1 cellular context compared by ENCODE assay signal in the genomic region with DNA sequence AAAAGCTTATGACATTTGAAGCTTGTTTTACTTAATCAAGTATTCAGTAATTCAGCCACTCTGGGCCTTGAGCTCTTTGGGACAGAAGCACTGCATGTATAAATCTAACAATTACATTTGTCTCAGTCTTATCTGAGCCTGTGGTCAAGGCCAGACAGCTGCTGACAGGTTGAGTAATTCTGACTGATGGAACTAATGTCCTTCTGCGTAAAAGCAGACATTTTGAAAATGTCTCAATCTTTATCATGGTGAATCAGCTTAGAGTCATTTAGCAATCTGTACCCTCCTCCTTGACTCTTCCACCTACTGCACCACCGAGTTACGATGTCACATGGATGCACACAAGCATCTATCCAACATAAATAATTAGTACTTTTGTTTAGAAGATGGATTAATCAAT.
TF ChIP-seq lines count a peak whose summit lies in the region.

No MANE protein-coding gene starts in this region.

TF ChIP-seq in K562, 482 proteins besides CTCF, POLR2A, EP300 and RAD21 (continued from another document and continues in another):
- TF ChIP-seq, protein P1, sequence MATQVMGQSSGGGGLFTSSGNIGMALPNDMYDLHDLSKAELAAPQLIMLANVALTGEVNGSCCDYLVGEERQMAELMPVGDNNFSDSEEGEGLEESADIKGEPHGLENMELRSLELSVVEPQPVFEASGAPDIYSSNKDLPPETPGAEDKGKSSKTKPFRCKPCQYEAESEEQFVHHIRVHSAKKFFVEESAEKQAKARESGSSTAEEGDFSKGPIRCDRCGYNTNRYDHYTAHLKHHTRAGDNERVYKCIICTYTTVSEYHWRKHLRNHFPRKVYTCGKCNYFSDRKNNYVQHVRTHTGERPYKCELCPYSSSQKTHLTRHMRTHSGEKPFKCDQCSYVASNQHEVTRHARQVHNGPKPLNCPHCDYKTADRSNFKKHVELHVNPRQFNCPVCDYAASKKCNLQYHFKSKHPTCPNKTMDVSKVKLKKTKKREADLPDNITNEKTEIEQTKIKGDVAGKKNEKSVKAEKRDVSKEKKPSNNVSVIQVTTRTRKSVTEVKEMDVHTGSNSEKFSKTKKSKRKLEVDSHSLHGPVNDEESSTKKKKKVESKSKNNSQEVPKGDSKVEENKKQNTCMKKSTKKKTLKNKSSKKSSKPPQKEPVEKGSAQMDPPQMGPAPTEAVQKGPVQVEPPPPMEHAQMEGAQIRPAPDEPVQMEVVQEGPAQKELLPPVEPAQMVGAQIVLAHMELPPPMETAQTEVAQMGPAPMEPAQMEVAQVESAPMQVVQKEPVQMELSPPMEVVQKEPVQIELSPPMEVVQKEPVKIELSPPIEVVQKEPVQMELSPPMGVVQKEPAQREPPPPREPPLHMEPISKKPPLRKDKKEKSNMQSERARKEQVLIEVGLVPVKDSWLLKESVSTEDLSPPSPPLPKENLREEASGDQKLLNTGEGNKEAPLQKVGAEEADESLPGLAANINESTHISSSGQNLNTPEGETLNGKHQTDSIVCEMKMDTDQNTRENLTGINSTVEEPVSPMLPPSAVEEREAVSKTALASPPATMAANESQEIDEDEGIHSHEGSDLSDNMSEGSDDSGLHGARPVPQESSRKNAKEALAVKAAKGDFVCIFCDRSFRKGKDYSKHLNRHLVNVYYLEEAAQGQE (CRISPR knock-in tag; IDR thresholded peaks at IDR 0.05; ENCODE audit: low read depth): no peak
- TF ChIP-seq ETV6 (IDR thresholded peaks at IDR 0.05; ENCODE audit: borderline replicate concordance in 1 of 2, low read depth in 2 of 2, low read length in 1 of 2) (peak in 1 of 2 experiments; percentile 81; a peak in 1 of 4 replicates), ETV6 (CRISPR knock-in tag; IDR thresholded peaks at IDR 0.05; ENCODE audit: borderline replicate concordance) (no peak), CBX8 (IDR thresholded peaks at IDR 0.05; ENCODE audit: borderline replicate concordance, extremely low read depth, low read depth, low read length, poor library complexity, severe bottlenecking) (no peak), ZNF766 (CRISPR knock-in tag; conservative IDR thresholded peaks at IDR 0.05) (peak; percentile 95), ZNF79 (CRISPR knock-in tag; IDR thresholded peaks at IDR 0.05; ENCODE audit: low read depth) (peak; percentile 69; the same call in 1 of the 2 replicates), ZNF644 (tag; IDR thresholded peaks at IDR 0.05; ENCODE audit: low read depth) (peak; percentile 96), ARNT (IDR thresholded peaks at IDR 0.05) (peak; percentile 91 to 98; a peak in 3 of 4 replicates), ZNF12 (CRISPR knock-in tag; IDR thresholded peaks at IDR 0.05) (no peak), ZNF589 (CRISPR knock-in tag; IDR thresholded peaks at IDR 0.05; ENCODE audit: low read depth) (peak; percentile 98), OTX1 (CRISPR knock-in tag; IDR thresholded peaks at IDR 0.05) (peak; percentile 87), ZNF224 (CRISPR knock-in tag; IDR thresholded peaks at IDR 0.05) (no peak), LEF1 (IDR thresholded peaks at IDR 0.05) (peak; percentile 99), ZNF146 (CRISPR knock-in tag; IDR thresholded peaks at IDR 0.05; ENCODE audit: unreplicated experiment) (no peak), TARDBP (IDR thresholded peaks at IDR 0.05) (peak; percentile 98), GATA2 (CRISPR knock-in tag; IDR thresholded peaks at IDR 0.05) (peak; percentile 96), MBD2 (IDR thresholded peaks at IDR 0.05; ENCODE audit: borderline replicate concordance, low read depth) (peak; percentile 75; the same call in 1 of the 2 replicates), XRCC4 (IDR thresholded peaks at IDR 0.05; ENCODE audit: extremely low read depth, insufficient read depth, insufficient read length) (no peak), LCOR (CRISPR knock-in tag; IDR thresholded peaks at IDR 0.05) (peak; percentile 88; the same call in 1 of the 2 replicates), CREM (IDR thresholded peaks at IDR 0.05; ENCODE audit: low read depth) (peak; percentile 95), CBX3 (IDR thresholded peaks at IDR 0.05; ENCODE audit: borderline replicate concordance in 1 of 2, low read length in 2 of 2) (peak in 1 of 2 experiments; percentile 94; a peak in 2 of 3 replicates), RBM17 (IDR thresholded peaks at IDR 0.05; ENCODE audit: borderline replicate concordance, low read depth, low read length) (no peak), PTTG1 (tag; IDR thresholded peaks at IDR 0.05; ENCODE audit: low read depth) (0 out of 2 replicates have a peak, but pooled peaks have one; percentile 41), FOSL1 (tag; conservative IDR thresholded peaks at IDR 0.05) (peak; percentile 98), NFIC (IDR thresholded peaks at IDR 0.05) (peak; percentile 91), MIER1 (IDR thresholded peaks at IDR 0.05; ENCODE audit: low read depth) (no peak), ZNF707 (CRISPR knock-in tag; conservative IDR thresholded peaks at IDR 0.05) (no peak), ZNF444 (CRISPR knock-in tag; IDR thresholded peaks at IDR 0.05) (peak; percentile 60; the same call in 1 of the 2 replicates), ZNF384 (IDR thresholded peaks at IDR 0.05; ENCODE audit: low read depth, low read length) (peak; percentile 5; the same call in 1 of the 2 replicates)
- TF ChIP-seq, protein P2, sequence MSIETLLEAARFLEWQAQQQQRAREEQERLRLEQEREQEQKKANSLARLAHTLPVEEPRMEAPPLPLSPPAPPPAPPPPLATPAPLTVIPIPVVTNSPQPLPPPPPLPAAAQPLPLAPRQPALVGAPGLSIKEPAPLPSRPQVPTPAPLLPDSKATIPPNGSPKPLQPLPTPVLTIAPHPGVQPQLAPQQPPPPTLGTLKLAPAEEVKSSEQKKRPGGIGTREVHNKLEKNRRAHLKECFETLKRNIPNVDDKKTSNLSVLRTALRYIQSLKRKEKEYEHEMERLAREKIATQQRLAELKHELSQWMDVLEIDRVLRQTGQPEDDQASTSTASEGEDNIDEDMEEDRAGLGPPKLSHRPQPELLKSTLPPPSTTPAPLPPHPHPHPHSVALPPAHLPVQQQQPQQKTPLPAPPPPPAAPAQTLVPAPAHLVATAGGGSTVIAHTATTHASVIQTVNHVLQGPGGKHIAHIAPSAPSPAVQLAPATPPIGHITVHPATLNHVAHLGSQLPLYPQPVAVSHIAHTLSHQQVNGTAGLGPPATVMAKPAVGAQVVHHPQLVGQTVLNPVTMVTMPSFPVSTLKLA (conservative IDR thresholded peaks at IDR 0.05): peak; percentile 53 to 79
- TF ChIP-seq, protein P3, sequence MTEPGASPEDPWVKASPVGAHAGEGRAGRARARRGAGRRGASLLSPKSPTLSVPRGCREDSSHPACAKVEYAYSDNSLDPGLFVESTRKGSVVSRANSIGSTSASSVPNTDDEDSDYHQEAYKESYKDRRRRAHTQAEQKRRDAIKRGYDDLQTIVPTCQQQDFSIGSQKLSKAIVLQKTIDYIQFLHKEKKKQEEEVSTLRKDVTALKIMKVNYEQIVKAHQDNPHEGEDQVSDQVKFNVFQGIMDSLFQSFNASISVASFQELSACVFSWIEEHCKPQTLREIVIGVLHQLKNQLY (CRISPR knock-in tag; conservative IDR thresholded peaks at IDR 0.05): 0 out of 4 replicates have a peak, but pooled peaks of 1 of the 2 experiments have one; percentile 44
- TF ChIP-seq, protein P4, sequence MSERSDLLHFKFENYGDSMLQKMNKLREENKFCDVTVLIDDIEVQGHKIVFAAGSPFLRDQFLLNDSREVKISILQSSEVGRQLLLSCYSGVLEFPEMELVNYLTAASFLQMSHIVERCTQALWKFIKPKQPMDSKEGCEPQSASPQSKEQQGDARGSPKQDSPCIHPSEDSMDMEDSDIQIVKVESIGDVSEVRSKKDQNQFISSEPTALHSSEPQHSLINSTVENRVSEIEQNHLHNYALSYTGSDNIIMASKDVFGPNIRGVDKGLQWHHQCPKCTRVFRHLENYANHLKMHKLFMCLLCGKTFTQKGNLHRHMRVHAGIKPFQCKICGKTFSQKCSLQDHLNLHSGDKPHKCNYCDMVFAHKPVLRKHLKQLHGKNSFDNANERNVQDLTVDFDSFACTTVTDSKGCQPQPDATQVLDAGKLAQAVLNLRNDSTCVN (CRISPR knock-in tag; IDR thresholded peaks at IDR 0.05): peak; percentile 95; the same call in 1 of the 2 replicates
- TF ChIP-seq, protein P5, sequence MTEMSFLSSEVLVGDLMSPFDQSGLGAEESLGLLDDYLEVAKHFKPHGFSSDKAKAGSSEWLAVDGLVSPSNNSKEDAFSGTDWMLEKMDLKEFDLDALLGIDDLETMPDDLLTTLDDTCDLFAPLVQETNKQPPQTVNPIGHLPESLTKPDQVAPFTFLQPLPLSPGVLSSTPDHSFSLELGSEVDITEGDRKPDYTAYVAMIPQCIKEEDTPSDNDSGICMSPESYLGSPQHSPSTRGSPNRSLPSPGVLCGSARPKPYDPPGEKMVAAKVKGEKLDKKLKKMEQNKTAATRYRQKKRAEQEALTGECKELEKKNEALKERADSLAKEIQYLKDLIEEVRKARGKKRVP (CRISPR knock-in tag; IDR thresholded peaks at IDR 0.05): peak; percentile 90
- TF ChIP-seq, protein P6, sequence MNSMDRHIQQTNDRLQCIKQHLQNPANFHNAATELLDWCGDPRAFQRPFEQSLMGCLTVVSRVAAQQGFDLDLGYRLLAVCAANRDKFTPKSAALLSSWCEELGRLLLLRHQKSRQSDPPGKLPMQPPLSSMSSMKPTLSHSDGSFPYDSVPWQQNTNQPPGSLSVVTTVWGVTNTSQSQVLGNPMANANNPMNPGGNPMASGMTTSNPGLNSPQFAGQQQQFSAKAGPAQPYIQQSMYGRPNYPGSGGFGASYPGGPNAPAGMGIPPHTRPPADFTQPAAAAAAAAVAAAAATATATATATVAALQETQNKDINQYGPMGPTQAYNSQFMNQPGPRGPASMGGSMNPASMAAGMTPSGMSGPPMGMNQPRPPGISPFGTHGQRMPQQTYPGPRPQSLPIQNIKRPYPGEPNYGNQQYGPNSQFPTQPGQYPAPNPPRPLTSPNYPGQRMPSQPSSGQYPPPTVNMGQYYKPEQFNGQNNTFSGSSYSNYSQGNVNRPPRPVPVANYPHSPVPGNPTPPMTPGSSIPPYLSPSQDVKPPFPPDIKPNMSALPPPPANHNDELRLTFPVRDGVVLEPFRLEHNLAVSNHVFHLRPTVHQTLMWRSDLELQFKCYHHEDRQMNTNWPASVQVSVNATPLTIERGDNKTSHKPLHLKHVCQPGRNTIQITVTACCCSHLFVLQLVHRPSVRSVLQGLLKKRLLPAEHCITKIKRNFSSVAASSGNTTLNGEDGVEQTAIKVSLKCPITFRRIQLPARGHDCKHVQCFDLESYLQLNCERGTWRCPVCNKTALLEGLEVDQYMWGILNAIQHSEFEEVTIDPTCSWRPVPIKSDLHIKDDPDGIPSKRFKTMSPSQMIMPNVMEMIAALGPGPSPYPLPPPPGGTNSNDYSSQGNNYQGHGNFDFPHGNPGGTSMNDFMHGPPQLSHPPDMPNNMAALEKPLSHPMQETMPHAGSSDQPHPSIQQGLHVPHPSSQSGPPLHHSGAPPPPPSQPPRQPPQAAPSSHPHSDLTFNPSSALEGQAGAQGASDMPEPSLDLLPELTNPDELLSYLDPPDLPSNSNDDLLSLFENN (IDR thresholded peaks at IDR 0.05; ENCODE audit: low read depth in 2 of 2, low read length in 2 of 2): peak in 1 of 2 experiments; percentile 99; a peak in 2 of 4 replicates
- TF ChIP-seq, protein P7, sequence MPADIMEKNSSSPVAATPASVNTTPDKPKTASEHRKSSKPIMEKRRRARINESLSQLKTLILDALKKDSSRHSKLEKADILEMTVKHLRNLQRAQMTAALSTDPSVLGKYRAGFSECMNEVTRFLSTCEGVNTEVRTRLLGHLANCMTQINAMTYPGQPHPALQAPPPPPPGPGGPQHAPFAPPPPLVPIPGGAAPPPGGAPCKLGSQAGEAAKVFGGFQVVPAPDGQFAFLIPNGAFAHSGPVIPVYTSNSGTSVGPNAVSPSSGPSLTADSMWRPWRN (IDR thresholded peaks at IDR 0.05; ENCODE audit: low read depth): peak; percentile 98
- TF ChIP-seq, protein P8, sequence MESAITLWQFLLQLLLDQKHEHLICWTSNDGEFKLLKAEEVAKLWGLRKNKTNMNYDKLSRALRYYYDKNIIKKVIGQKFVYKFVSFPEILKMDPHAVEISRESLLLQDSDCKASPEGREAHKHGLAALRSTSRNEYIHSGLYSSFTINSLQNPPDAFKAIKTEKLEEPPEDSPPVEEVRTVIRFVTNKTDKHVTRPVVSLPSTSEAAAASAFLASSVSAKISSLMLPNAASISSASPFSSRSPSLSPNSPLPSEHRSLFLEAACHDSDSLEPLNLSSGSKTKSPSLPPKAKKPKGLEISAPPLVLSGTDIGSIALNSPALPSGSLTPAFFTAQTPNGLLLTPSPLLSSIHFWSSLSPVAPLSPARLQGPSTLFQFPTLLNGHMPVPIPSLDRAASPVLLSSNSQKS (CRISPR knock-in tag; IDR thresholded peaks at IDR 0.05): peak; percentile 69; the same call in 1 of the 2 replicates
- TF ChIP-seq, protein P9, sequence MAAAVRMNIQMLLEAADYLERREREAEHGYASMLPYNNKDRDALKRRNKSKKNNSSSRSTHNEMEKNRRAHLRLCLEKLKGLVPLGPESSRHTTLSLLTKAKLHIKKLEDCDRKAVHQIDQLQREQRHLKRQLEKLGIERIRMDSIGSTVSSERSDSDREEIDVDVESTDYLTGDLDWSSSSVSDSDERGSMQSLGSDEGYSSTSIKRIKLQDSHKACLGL (CRISPR knock-in tag; IDR thresholded peaks at IDR 0.05; ENCODE audit: borderline replicate concordance, poor library complexity, severe bottlenecking): no peak
- TF ChIP-seq, protein P10, sequence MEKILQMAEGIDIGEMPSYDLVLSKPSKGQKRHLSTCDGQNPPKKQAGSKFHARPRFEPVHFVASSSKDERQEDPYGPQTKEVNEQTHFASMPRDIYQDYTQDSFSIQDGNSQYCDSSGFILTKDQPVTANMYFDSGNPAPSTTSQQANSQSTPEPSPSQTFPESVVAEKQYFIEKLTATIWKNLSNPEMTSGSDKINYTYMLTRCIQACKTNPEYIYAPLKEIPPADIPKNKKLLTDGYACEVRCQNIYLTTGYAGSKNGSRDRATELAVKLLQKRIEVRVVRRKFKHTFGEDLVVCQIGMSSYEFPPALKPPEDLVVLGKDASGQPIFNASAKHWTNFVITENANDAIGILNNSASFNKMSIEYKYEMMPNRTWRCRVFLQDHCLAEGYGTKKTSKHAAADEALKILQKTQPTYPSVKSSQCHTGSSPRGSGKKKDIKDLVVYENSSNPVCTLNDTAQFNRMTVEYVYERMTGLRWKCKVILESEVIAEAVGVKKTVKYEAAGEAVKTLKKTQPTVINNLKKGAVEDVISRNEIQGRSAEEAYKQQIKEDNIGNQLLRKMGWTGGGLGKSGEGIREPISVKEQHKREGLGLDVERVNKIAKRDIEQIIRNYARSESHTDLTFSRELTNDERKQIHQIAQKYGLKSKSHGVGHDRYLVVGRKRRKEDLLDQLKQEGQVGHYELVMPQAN (IDR thresholded peaks at IDR 0.05; ENCODE audit: borderline replicate concordance): no peak
